25 cellular contexts compared by ENCODE assay signal in the genomic region with DNA sequence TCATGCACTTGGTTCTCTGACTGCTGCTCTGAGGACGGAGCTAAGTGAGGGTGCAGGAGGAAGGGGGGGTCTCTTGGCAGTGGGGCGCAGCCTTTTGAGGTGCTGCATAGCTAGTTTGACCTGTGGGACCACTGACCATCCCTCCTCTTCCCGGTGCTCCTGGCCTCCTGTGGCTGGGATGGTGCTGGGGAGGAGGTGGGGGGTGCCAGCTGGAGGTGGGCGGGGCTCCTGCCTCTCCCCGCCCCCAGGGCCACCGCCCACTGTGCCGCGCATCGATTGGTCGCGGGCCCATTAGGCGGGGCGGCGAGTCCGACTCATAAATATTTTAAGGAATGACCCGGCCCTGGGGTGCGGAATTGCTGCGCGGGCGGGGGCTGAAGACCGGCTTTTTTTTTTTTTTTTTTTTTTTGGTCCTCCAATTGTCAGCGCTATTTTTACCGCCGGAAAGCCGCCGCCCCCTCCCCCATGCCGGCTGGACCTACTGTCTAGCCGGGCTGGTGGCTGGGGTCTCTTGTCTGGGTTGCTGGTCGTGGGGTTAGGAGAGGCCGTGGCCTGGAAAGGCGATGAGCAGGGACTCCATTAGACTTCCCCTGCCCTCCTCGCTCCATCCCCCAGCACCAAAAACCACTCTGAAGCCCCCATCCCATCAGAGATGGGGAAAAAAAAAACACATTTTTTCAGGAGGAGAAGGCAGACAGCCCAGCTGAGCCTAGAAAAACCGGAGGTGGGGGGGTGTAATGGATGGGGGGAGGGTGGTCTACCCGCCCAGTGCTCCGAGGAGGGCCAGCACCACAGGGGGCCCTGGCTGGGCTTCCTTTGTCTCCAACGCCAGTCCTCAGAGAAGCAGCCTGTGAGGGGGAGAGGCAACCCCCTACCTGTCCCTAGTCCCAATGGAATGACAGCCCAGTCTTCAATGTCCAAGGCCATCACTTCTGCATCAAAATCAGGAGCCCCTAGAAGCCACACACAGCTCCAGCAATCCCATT. TPM values are rescaled to one million over a fixed set of nuclear protein-coding genes. Genes with fewer than 3 reads are reported as not detected.
DNase-seq lines count a peak whose midpoint lies in the region; ATAC-seq and TF ChIP-seq lines count a peak whose summit lies in the region.
"Had no signal": no experiment of that assay in that cellular context is flagged by ENCODE, and none has a peak within 500 bp of the region (broad histone marks: within the 10 kb centered on the region; RNA-seq: fewer than 3 reads in every experiment).

No MANE protein-coding gene starts in this region.

- no peaks in the 10 kb centered on the region for H3K9me3 ChIP-seq in ectodermal cell (ENCODE audit: control insufficient read depth, low read length)
- no peaks in the 10 kb centered on the region for H3K9me3 ChIP-seq in ovary
- H3K9me3 ChIP-seq: SJCRH30, thoracic aorta had no signal

- ATAC-seq in HG02885 (IDR thresholded peaks at IDR 0.05; ENCODE audit: poor library complexity, unreplicated experiment) (no peak), HG02938 (IDR thresholded peaks at IDR 0.05; ENCODE audit: unreplicated experiment) (no peak)
- ATAC-seq: activated CD8-positive, alpha-beta memory T cell treated with anti-CD3 and anti-CD28 coated beads, Interleukin-2, amount 10 ng/mL, durations not matched to agents 7 days and 5 days; effector memory CD8-positive, alpha-beta T cell had no signal

- TF ChIP-seq CTCF in neural crest cell (conservative IDR thresholded peaks at IDR 0.05): no peak
- no peak for TF ChIP-seq CTCF in ovary (IDR thresholded peaks at IDR 0.05)

- DNase-seq in Daoy (ENCODE audit: low read depth): peak; percentile 18
- no peak for DNase-seq in neural crest cell (ENCODE audit: low read depth, low spot score)
- no peak for DNase-seq in ovary
- no peak for DNase-seq in NCI-H510A treated with DMSO at 0.1 percent for 48 hours (lab: John Stamatoyannopoulos, UW)
- DNase-seq: activated CD4-positive, CD25-positive, alpha-beta regulatory T cell treated with anti-CD3 and anti-CD28 coated beads, Interleukin-2, amount 50 U/mL, for 72 hours; activated CD8-positive, alpha-beta memory T cell treated with anti-CD3 and anti-CD28 coated beads, Interleukin-2, amount 10 ng/mL, durations not matched to agents 7 days and 5 days; activated effector memory CD4-positive, alpha-beta T cell treated with anti-CD3 and anti-CD28 coated beads, Interleukin-2, amount 50 U/mL, for 16 hours; amniotic stem cell; cerebellar nuclear complex; effector memory CD8-positive, alpha-beta T cell; GDM1; Kasumi-1; NCI-H1436; NCI-H226; SJCRH30; stimulated activated CD4-positive, alpha-beta T cell treated with anti-CD3 and anti-CD28 coated beads, Interleukin-4, amount 100 ng/mL, for 24 hours; stimulated activated CD8-positive, alpha-beta memory T cell treated with anti-CD3 and anti-CD28 coated beads, Interleukin-4, amount 100 ng/mL, for 48 hours had no signal

- peaks cover 27% of the 10 kb centered on the region for H3K4me1 ChIP-seq in ectodermal cell (ENCODE audit: control insufficient read depth, insufficient read depth, low read length)
- H3K4me1 ChIP-seq in ovary (ENCODE audit: insufficient read depth): no peaks in the 10 kb centered on the region

- H3K36me3 Mint-ChIP-seq in IgD-negative memory B cell: no peaks in the 10 kb centered on the region
- H3K36me3 Mint-ChIP-seq in neural crest cell (ENCODE audit: low read depth): no peaks in the 10 kb centered on the region
- H3K36me3 Mint-ChIP-seq: activated CD8-positive, alpha-beta memory T cell treated with anti-CD3 and anti-CD28 coated beads, Interleukin-2, amount 10 ng/mL, durations not matched to agents 7 days and 5 days had no signal

- WGBS in ectodermal cell, 2 experiments: 8 to 9% methylated on average over 36 of the region's 36 CpGs
- 17 to 24% (median 19%) methylated on average over 36 of the region's 36 CpGs for WGBS in ovary, 3 donors

- H3K4me1 Mint-ChIP-seq in IgD-negative memory B cell (peaks cover 52 to 74% (median 63%) of the 10 kb centered on the region in 3 donors), neural crest cell (peaks cover 28% of the 10 kb centered on the region)

- H3K27ac Mint-ChIP-seq in IgD-negative memory B cell (peak overlapping the region in 2 of 3 donors; percentile 84 to 95), neural crest cell (ENCODE audit: unreplicated experiment) (no peak overlapping the region)
- H3K27ac Mint-ChIP-seq: activated CD8-positive, alpha-beta memory T cell treated with anti-CD3 and anti-CD28 coated beads, Interleukin-2, amount 10 ng/mL, durations not matched to agents 7 days and 5 days; T-helper 2 cell treated with Interferon-gamma antibody and Interleukin-4, amounts not matched to agents 5 μg/mL and 100 μg/mL, for 36 hours had no signal

- H3K27me3 ChIP-seq in ectodermal cell (ENCODE audit: control insufficient read depth, insufficient read depth, low read length, poor library complexity, severe bottlenecking) (peaks cover 6% of the 10 kb centered on the region), ovary (no peaks in the 10 kb centered on the region)
- H3K27me3 ChIP-seq: SJCRH30 had no signal

- H3K36me3 ChIP-seq in ectodermal cell (ENCODE audit: control insufficient read depth, insufficient read depth, low read length) (no peaks in the 10 kb centered on the region), ovary (no peaks in the 10 kb centered on the region)
- H3K36me3 ChIP-seq: SJCRH30, thoracic aorta had no signal

- no peak for TF ChIP-seq EP300 in ovary (IDR thresholded peaks at IDR 0.05)

- intact Hi-C loops in ovary (cut with DNase I): no loop called here

- H3K27ac ChIP-seq in ectodermal cell (ENCODE audit: insufficient read depth, low read depth, low read length, poor library complexity, severe bottlenecking) (no peak overlapping the region), ovary (no peak overlapping the region)
- H3K27ac ChIP-seq: HL-60, SJCRH30, skin epidermis, thoracic aorta had no signal

- TF ChIP-seq POLR2A in ovary (IDR thresholded peaks at IDR 0.05): no peak

- H3K4me3 Mint-ChIP-seq in IgD-negative memory B cell: peak overlapping the region; percentile 48 to 96 (median 70)
- peak overlapping the region; percentile 54 for H3K4me3 Mint-ChIP-seq in neural crest cell
- H3K4me3 Mint-ChIP-seq: activated CD8-positive, alpha-beta memory T cell treated with anti-CD3 and anti-CD28 coated beads, Interleukin-2, amount 10 ng/mL, durations not matched to agents 7 days and 5 days; effector memory CD8-positive, alpha-beta T cell; T-helper 2 cell treated with Interferon-gamma antibody and Interleukin-4, amounts not matched to agents 5 μg/mL and 100 μg/mL, for 36 hours had no signal

- H3K27me3 Mint-ChIP-seq in IgD-negative memory B cell (peaks cover 4% of the 10 kb centered on the region), neural crest cell (ENCODE audit: low read depth) (no peaks in the 10 kb centered on the region)

- H3K4me3 ChIP-seq in ectodermal cell (ENCODE audit: insufficient read depth, low read depth, low read length): peak overlapping the region; percentile 16
- no peak overlapping the region for H3K4me3 ChIP-seq in ovary
- H3K4me3 ChIP-seq: SJCRH30, skin epidermis, thoracic aorta had no signal

- H3K9me3 Mint-ChIP-seq in IgD-negative memory B cell (no peaks in the 10 kb centered on the region), neural crest cell (no peaks in the 10 kb centered on the region)
- H3K9me3 Mint-ChIP-seq: effector memory CD8-positive, alpha-beta T cell; T-helper 2 cell treated with Interferon-gamma antibody and Interleukin-4, amounts not matched to agents 5 μg/mL and 100 μg/mL, for 36 hours had no signal

RNA-seq across cellular contexts. Expression of gene SH2B2, which starts 6.4 kb away (rescaled TPM):
- 2.2 and 5.3 TPM in 2 replicates for total RNA-seq in Daoy (2014; rRNA removed; shearing (Covaris generic))
- polyA plus RNA-seq in IgD-negative memory B cell (64.5 TPM), ovary (1 to 10 TPM; 1.4 to 2.0 TPM)
- 7.3 TPM for polyA plus RNA-seq in ectodermal cell (2013, experiment 1 of 4)
- polyA plus RNA-seq in ectodermal cell (2013, experiment 2 of 4): 4.3 TPM
- polyA plus RNA-seq in ectodermal cell (2013, experiment 3 of 4): 8.4 TPM
- polyA plus RNA-seq in ectodermal cell (2013, experiment 4 of 4): 6.8 TPM
- total RNA-seq in neural crest cell (13.3 and 16.4 TPM in 2 replicates), ovary (1 to 10 TPM; 3.9 to 8.9 (median 5.0) TPM)
